Comparison of ENCODE assay signal across 19 cellular contexts in genomic region chr6:131317516-131317915, GRCh38.
DNase-seq lines count a peak whose midpoint lies in the region; ATAC-seq and TF ChIP-seq lines count a peak whose summit lies in the region.
"Had no signal": no experiment of that assay in that cellular context is flagged by ENCODE, and none has a peak within 500 bp of the region (broad histone marks: within the 10 kb centered on the region; RNA-seq: fewer than 3 reads in every experiment).

No MANE protein-coding gene starts in this region.

- no peaks in the 10 kb centered on the region for H3K4me1 ChIP-seq in vagina
- H3K4me1 ChIP-seq: A549, BE2C, Peyer's patch had no signal

- TF ChIP-seq CTCF in epithelial cell of esophagus (IDR thresholded peaks at IDR 0.05; ENCODE audit: insufficient read depth, low read depth, low read length, missing control alignments) = no peak
- no peak for TF ChIP-seq CTCF in vagina (IDR thresholded peaks at IDR 0.05)

- intact Hi-C loops in vagina (cut with DNase I) = no loop called here

- no peaks in the 10 kb centered on the region for H3K27me3 ChIP-seq in vagina
- H3K27me3 ChIP-seq: BE2C, Peyer's patch had no signal

- H3K36me3 ChIP-seq in vagina = no peaks in the 10 kb centered on the region
- H3K36me3 ChIP-seq: BE2C, Peyer's patch had no signal

- TF ChIP-seq POLR2A in vagina (IDR thresholded peaks at IDR 0.05) = no peak

- no peak overlapping the region for H3K4me3 ChIP-seq in epithelial cell of esophagus (ENCODE audit: low read length)
- no peak overlapping the region for H3K4me3 ChIP-seq in vagina
- H3K4me3 ChIP-seq: A549, Peyer's patch had no signal

- DNase-seq in AG20443 (ENCODE audit: low spot score) (peak; percentile 57), LHCN-M2 (ENCODE audit: low read depth) (peak; percentile 28), epithelial cell of esophagus (ENCODE audit: low read depth) (peak; percentile 13), iris pigment epithelial cell (ENCODE audit: low read depth) (peak; percentile 14), vagina (ENCODE audit: extremely low spot score in 2 of 2) (no peak), NCI-H345 (lab: John Stamatoyannopoulos, UW) (no peak), COLO668 (lab: John Stamatoyannopoulos, UW; ENCODE audit: unreplicated experiment) (no peak)
- DNase-seq: BE2C; CD8-positive, alpha-beta T cell; NCI-H1417 treated with DMSO at 0.1 percent for 48 hours; NCI-H2029; NCI-H2171 treated with DMSO at 0.1 percent for 48 hours; NCI-H524; Peyer's patch; SHP77 treated with DMSO at 0.1 percent for 48 hours had no signal

- H3K9me3 ChIP-seq in vagina = no peaks in the 10 kb centered on the region
- H3K9me3 ChIP-seq: A549, BE2C, Peyer's patch had no signal

- ATAC-seq in HG03159 (IDR thresholded peaks at IDR 0.05; ENCODE audit: unreplicated experiment) = no peak
- ATAC-seq: A549; CD8-positive, alpha-beta T cell; HCT116 had no signal

- no peak overlapping the region for H3K27ac ChIP-seq in vagina
- H3K27ac ChIP-seq: A549, KMS-11, Peyer's patch had no signal

Comparison
In these comparisons a context has a peak if more than half of its experiments do, and no peak if none do; other contexts are left out.
1. DNase-seq: peak in AG20443 (single experiment), LHCN-M2 (single experiment), epithelial cell of esophagus (single experiment) and iris pigment epithelial cell (single experiment); none in vagina (0 of 2), NCI-H345 (single experiment) and COLO668 (single experiment).